In the genomic region with DNA sequence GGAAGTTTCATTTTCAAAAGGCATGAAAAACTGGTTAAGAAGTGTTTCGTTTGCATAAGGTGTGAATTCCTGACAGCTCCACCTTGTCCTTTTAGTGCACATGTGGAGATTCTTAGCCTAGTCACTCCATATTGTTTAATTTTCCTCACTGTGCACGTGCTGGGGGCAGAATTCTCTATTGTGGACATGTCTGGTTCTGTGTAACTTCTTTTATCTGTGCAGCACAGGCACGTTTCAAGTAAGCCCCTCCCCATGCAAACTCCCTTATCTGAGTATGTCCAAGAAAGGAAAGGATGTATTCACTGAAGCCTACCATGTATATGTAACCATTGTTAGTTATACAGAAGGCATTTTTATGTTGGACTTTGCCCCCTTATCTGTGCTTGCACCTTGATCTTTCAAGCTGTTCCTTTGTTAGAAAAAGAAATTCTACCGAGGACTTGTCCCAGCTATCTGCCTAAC, we compare ENCODE assay signal across 1 cellular context.
TF ChIP-seq lines count a peak whose summit lies in the region.

No MANE protein-coding gene starts in this region.

TF ChIP-seq in H1, 55 proteins besides CTCF, POLR2A, EP300 and RAD21:
- TF ChIP-seq SIRT6 (IDR thresholded peaks at IDR 0.05; ENCODE audit: low read length): no peak
- no peak for TF ChIP-seq ZNF274 (IDR thresholded peaks at IDR 0.05; ENCODE audit: borderline replicate concordance, extremely low read depth, low read length)
- no peak for TF ChIP-seq FOSL1 (IDR thresholded peaks at IDR 0.05; ENCODE audit: insufficient read depth, low read depth, low read length)
- no peak for TF ChIP-seq CHD2 (IDR thresholded peaks at IDR 0.05; ENCODE audit: low read length)
- no peak for TF ChIP-seq MAFK (IDR thresholded peaks at IDR 0.05; ENCODE audit: low read depth, low read length)
- TF ChIP-seq, protein P1, sequence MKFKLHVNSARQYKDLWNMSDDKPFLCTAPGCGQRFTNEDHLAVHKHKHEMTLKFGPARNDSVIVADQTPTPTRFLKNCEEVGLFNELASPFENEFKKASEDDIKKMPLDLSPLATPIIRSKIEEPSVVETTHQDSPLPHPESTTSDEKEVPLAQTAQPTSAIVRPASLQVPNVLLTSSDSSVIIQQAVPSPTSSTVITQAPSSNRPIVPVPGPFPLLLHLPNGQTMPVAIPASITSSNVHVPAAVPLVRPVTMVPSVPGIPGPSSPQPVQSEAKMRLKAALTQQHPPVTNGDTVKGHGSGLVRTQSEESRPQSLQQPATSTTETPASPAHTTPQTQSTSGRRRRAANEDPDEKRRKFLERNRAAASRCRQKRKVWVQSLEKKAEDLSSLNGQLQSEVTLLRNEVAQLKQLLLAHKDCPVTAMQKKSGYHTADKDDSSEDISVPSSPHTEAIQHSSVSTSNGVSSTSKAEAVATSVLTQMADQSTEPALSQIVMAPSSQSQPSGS (IDR thresholded peaks at IDR 0.05; ENCODE audit: low read length): no peak
- no peak for TF ChIP-seq SP1 (IDR thresholded peaks at IDR 0.05; ENCODE audit: low read depth, low read length)
